ENCODE assay signal across 1 cellular context in genomic region chr18:57311472-57311871, GRCh38.
TF ChIP-seq lines count a peak whose summit lies in the region.

No MANE protein-coding gene starts in this region.

TF ChIP-seq in GM12878, 131 proteins besides CTCF, POLR2A, EP300 and RAD21:
- TF ChIP-seq IKZF2 (IDR thresholded peaks at IDR 0.05) = 0 out of 4 replicates have a peak, but pooled peaks of 1 of the 2 experiments have one; percentile 21
- no peak for TF ChIP-seq USF2 (IDR thresholded peaks at IDR 0.05; ENCODE audit: borderline replicate concordance, low read depth, low read length)
- TF ChIP-seq SMAD1 (IDR thresholded peaks at IDR 0.05; ENCODE audit: low read depth, partially characterized antibody) = no peak
